In genomic region chr6:91824346-91824745, GRCh38 we compare ENCODE assay signal across 34 cellular contexts.
"Had no signal": no experiment of that assay in that cellular context is flagged by ENCODE, and none has a peak within 500 bp of the region (broad histone marks: within the 10 kb centered on the region; RNA-seq: fewer than 3 reads in every experiment).

No MANE protein-coding gene starts in this region.

- H3K9me3 Mint-ChIP-seq: activated CD4-positive, alpha-beta memory T cell treated with anti-CD3 and anti-CD28 coated beads, Interleukin-2, amount 10 ng/mL, durations not matched to agents 7 days and 5 days; activated T-helper 2 cell treated with anti-CD3 and anti-CD28 coated beads, Interferon-gamma antibody, Interleukin-2, Interleukin-4, amounts not matched to agents 10 μg/mL and 5 μg/mL and 100 μg/mL, durations not matched to agents 14 hours and 24 hours and 36 hours; T-helper 1 cell treated with Interleukin-12 subunit alpha and Interleukin-12 subunit beta and Interleukin-4 antibody, amounts not matched to agents 30 μg/mL and 1 μg/mL, for 36 hours had no signal

- H3K4me3 Mint-ChIP-seq: activated CD4-positive, alpha-beta memory T cell treated with anti-CD3 and anti-CD28 coated beads, Interleukin-2, amount 10 ng/mL, durations not matched to agents 7 days and 5 days; activated CD4-positive, alpha-beta T cell treated with anti-CD3 and anti-CD28 coated beads for 36 hours; activated CD4-positive, alpha-beta T cell treated with anti-CD3 and anti-CD28 coated beads, Interleukin-2, amount 10 ng/mL, durations not matched to agents 7 days and 5 days; activated CD8-positive, alpha-beta memory T cell treated with anti-CD3 and anti-CD28 coated beads, Interleukin-2, amount 10 ng/mL, durations not matched to agents 7 days and 5 days; activated CD8-positive, alpha-beta T cell treated with anti-CD3 and anti-CD28 coated beads, Interleukin-2, amount 10 ng/mL, durations not matched to agents 7 days and 5 days; activated naive CD8-positive, alpha-beta T cell treated with anti-CD3 and anti-CD28 coated beads for 36 hours; activated T-cell treated with anti-CD3 and anti-CD28 coated beads, Interleukin-2, amount 50 U/mL, for 24 hours; brain; T-helper 1 cell treated with Interleukin-12 subunit alpha and Interleukin-12 subunit beta and Interleukin-4 antibody, amounts not matched to agents 30 μg/mL and 1 μg/mL, for 36 hours; T-helper 2 cell treated with Interferon-gamma antibody and Interleukin-4, amounts not matched to agents 5 μg/mL and 100 μg/mL, for 36 hours; WTC11 had no signal

- H3K27me3 ChIP-seq: adrenal gland had no signal

- H3K27me3 Mint-ChIP-seq: activated CD4-positive, alpha-beta memory T cell treated with anti-CD3 and anti-CD28 coated beads, Interleukin-2, amount 10 ng/mL, durations not matched to agents 7 days and 5 days; activated CD4-positive, alpha-beta T cell treated with anti-CD3 and anti-CD28 coated beads for 36 hours; activated CD4-positive, alpha-beta T cell treated with anti-CD3 and anti-CD28 coated beads, Interleukin-2, amount 10 ng/mL, durations not matched to agents 7 days and 5 days; activated CD8-positive, alpha-beta memory T cell treated with anti-CD3 and anti-CD28 coated beads, Interleukin-2, amount 10 ng/mL, durations not matched to agents 7 days and 5 days; activated naive CD8-positive, alpha-beta T cell treated with anti-CD3 and anti-CD28 coated beads for 36 hours; activated T-cell treated with anti-CD3 and anti-CD28 coated beads, Interleukin-2, amount 50 U/mL, for 24 hours had no signal

- H3K36me3 Mint-ChIP-seq: activated CD8-positive, alpha-beta memory T cell treated with anti-CD3 and anti-CD28 coated beads, Interleukin-2, amount 10 ng/mL, durations not matched to agents 7 days and 5 days; activated naive CD4-positive, alpha-beta T cell treated with anti-CD3 and anti-CD28 coated beads, Interleukin-2, amount 50 U/mL, for 72 hours; activated naive CD8-positive, alpha-beta T cell treated with anti-CD3 and anti-CD28 coated beads for 36 hours; brain; WTC11 had no signal

- DNase-seq: activated CD4-positive, alpha-beta memory T cell treated with anti-CD3 and anti-CD28 coated beads, Interleukin-2, amount 10 ng/mL, durations not matched to agents 7 days and 5 days; activated CD4-positive, alpha-beta T cell treated with anti-CD3 and anti-CD28 coated beads for 1 hour; activated CD4-positive, alpha-beta T cell treated with anti-CD3 and anti-CD28 coated beads for 36 hours; activated CD4-positive, alpha-beta T cell treated with anti-CD3 and anti-CD28 coated beads for 48 hours; activated CD4-positive, alpha-beta T cell treated with anti-CD3 and anti-CD28 coated beads, Interleukin-2, amount 10 ng/mL, durations not matched to agents 7 days and 5 days; activated CD4-positive, alpha-beta T cell treated with anti-CD3 and anti-CD28 coated beads, Interleukin-2, amount 50 U/mL, for 48 hours; activated CD4-positive, CD25-positive, alpha-beta regulatory T cell; activated CD8-positive, alpha-beta memory T cell treated with anti-CD3 and anti-CD28 coated beads for 24 hours; activated CD8-positive, alpha-beta memory T cell treated with anti-CD3 and anti-CD28 coated beads, Interleukin-2, amount 10 ng/mL, durations not matched to agents 7 days and 5 days; activated CD8-positive, alpha-beta memory T cell treated with anti-CD3 and anti-CD28 coated beads, Interleukin-2, amount 50 U/mL, for 48 hours; activated CD8-positive, alpha-beta T cell treated with anti-CD3 and anti-CD28 coated beads, Interleukin-2, amount 10 ng/mL, durations not matched to agents 7 days and 5 days; activated effector memory CD4-positive, alpha-beta T cell treated with Interleukin-2 at 50 U/mL for 16 hours; activated gamma-delta T cell; activated naive CD4-positive, alpha-beta T cell treated with anti-CD3 and anti-CD28 coated beads, Interleukin-2, amount 50 U/mL, for 16 hours; activated naive CD4-positive, alpha-beta T cell treated with Interleukin-2 at 50 U/mL for 16 hours; activated naive CD8-positive, alpha-beta T cell treated with anti-CD3 and anti-CD28 coated beads for 36 hours; activated T-cell treated with anti-CD3 and anti-CD28 coated beads, Interleukin-2, amount 50 U/mL, for 24 hours; activated T-cell treated with anti-CD3 and anti-CD28 coated beads, Interleukin-2, amount 50 U/mL, for 48 hours; adrenal gland; amniotic stem cell; aorta; central memory CD4-positive, alpha-beta T cell; SW 1271; T-helper 1 cell; T-helper 2 cell; T-helper 9 cell; WERI-Rb-1 had no signal

- H3K4me3 ChIP-seq: adrenal gland had no signal

- H3K27ac Mint-ChIP-seq: activated CD4-positive, alpha-beta memory T cell treated with anti-CD3 and anti-CD28 coated beads, Interleukin-2, amount 10 ng/mL, durations not matched to agents 7 days and 5 days; activated CD4-positive, alpha-beta T cell treated with anti-CD3 and anti-CD28 coated beads for 36 hours; activated CD4-positive, alpha-beta T cell treated with anti-CD3 and anti-CD28 coated beads, Interleukin-2, amount 10 ng/mL, durations not matched to agents 7 days and 5 days; activated CD8-positive, alpha-beta memory T cell treated with anti-CD3 and anti-CD28 coated beads, Interleukin-2, amount 10 ng/mL, durations not matched to agents 7 days and 5 days; activated CD8-positive, alpha-beta T cell treated with anti-CD3 and anti-CD28 coated beads, Interleukin-2, amount 10 ng/mL, durations not matched to agents 7 days and 5 days; activated naive CD4-positive, alpha-beta T cell treated with anti-CD3 and anti-CD28 coated beads, Interleukin-2, amount 50 U/mL, for 72 hours; activated naive CD8-positive, alpha-beta T cell treated with anti-CD3 and anti-CD28 coated beads for 36 hours; activated T-cell treated with anti-CD3 and anti-CD28 coated beads, Interleukin-2, amount 50 U/mL, for 24 hours; activated T-helper 2 cell treated with anti-CD3 and anti-CD28 coated beads, Interferon-gamma antibody, Interleukin-2, Interleukin-4, amounts not matched to agents 10 μg/mL and 5 μg/mL and 100 μg/mL, durations not matched to agents 14 hours and 24 hours and 36 hours; brain; T-helper 1 cell treated with Interleukin-12 subunit alpha and Interleukin-12 subunit beta and Interleukin-4 antibody, amounts not matched to agents 30 μg/mL and 1 μg/mL, for 36 hours; T-helper 2 cell treated with Interferon-gamma antibody and Interleukin-4, amounts not matched to agents 5 μg/mL and 100 μg/mL, for 36 hours; WTC11 had no signal

- H3K36me3 ChIP-seq: adrenal gland, WERI-Rb-1 had no signal

- H3K4me1 Mint-ChIP-seq: activated CD4-positive, alpha-beta memory T cell treated with anti-CD3 and anti-CD28 coated beads, Interleukin-2, amount 10 ng/mL, durations not matched to agents 7 days and 5 days; activated CD4-positive, alpha-beta T cell treated with anti-CD3 and anti-CD28 coated beads for 36 hours; activated CD4-positive, alpha-beta T cell treated with anti-CD3 and anti-CD28 coated beads, Interleukin-2, amount 10 ng/mL, durations not matched to agents 7 days and 5 days; activated CD8-positive, alpha-beta memory T cell treated with anti-CD3 and anti-CD28 coated beads, Interleukin-2, amount 10 ng/mL, durations not matched to agents 7 days and 5 days; activated naive CD8-positive, alpha-beta T cell treated with anti-CD3 and anti-CD28 coated beads for 36 hours; brain; WTC11 had no signal

- FAIRE-seq: TTC549 had no signal
